8 cellular contexts compared by ENCODE assay signal in genomic region chr1:217630711-217631591, GRCh38. TPM values are rescaled to one million over a fixed set of nuclear protein-coding genes. Genes with fewer than 3 reads are reported as not detected.
DNase-seq lines count a peak whose midpoint lies in the region; ATAC-seq and TF ChIP-seq lines count a peak whose summit lies in the region.

Gene GPATCH2, minus strand, starts transcription at chr1:217631090. Its CDS starts 119 bp downstream, at chr1:217630971.
Gene SPATA17, plus strand, starts transcription at chr1:217631344. Its CDS starts 35 bp downstream, at chr1:217631379.

- H3K27me3 Mint-ChIP-seq in WTC11 (ENCODE audit: low read depth): no peaks in the 10 kb centered on the region

- TF ChIP-seq CTCF in AG09309 (IDR thresholded peaks at IDR 0.05; ENCODE audit: control insufficient read depth, insufficient read depth, low read depth, low read length, missing control alignments): peak; percentile 36
- TF ChIP-seq CTCF in WTC11 (IDR thresholded peaks at IDR 0.05): no peak
- TF ChIP-seq CTCF in cardiac fibroblast (IDR thresholded peaks at IDR 0.05; ENCODE audit: low read depth, low read length): peak; percentile 34

- no peaks in the 10 kb centered on the region for H3K36me3 Mint-ChIP-seq in WTC11

- ATAC-seq in GM18907 (IDR thresholded peaks at IDR 0.05; ENCODE audit: unreplicated experiment) (peak; percentile 98), HG03139 (IDR thresholded peaks at IDR 0.05; ENCODE audit: unreplicated experiment) (peak; percentile 96), WTC11 (peak; percentile 95)

- H3K27ac Mint-ChIP-seq in WTC11: peak within 1 kb of the TSS; percentile 100

- H3K4me1 Mint-ChIP-seq in WTC11: peaks cover 9% of the 10 kb centered on the region

- CTCF ChIA-PET in WTC11 (lab: Charles Lee): interaction anchor here (0.6 to 0.9 kb wide), 3 partner anchors 9 to 219 kb away, joined by 3 to 7 read pairs (median 4); no protein-coding TSS in a partner anchor

- H3K4me3 ChIP-seq in AG09309 (ENCODE audit: control insufficient read depth, low read depth, low read length) (peak within 1 kb of the TSS; percentile 96), cardiac fibroblast (replicated peaks in 1 of 2; ENCODE audit: low read depth in 2 of 2, low read length in 2 of 2) (peak within 1 kb of the TSS; percentile 78 to 84)

- H3K9me3 Mint-ChIP-seq in WTC11: no peaks in the 10 kb centered on the region

- POLR2A ChIA-PET in WTC11 (lab: Charles Lee): interaction anchor here (0.6 kb wide), 2 partner anchors 71 to 96 kb away, joined by 3 read pairs; no protein-coding TSS in a partner anchor

- peak within 1 kb of the TSS; percentile 94 for H3K4me3 Mint-ChIP-seq in WTC11

- DNase-seq in AG09309 (ENCODE audit: low read depth): peak; percentile 73
- DNase-seq in NCI-H2196 treated with DMSO at 0.1 percent for 48 hours (lab: John Stamatoyannopoulos, UW; ENCODE audit: unreplicated experiment): peak; percentile 83
- DNase-seq in WTC11 (ENCODE audit: low spot score): peak; percentile 70
- DNase-seq in cardiac fibroblast (ENCODE audit: low read depth in 2 of 2): peak; percentile 94 to 95
- peak; percentile 92 for DNase-seq in iris pigment epithelial cell (ENCODE audit: low read depth)
- peak; percentile 55 to 58 for DNase-seq in stimulated activated CD4-positive, alpha-beta T cell treated with anti-CD3 and anti-CD28 coated beads, Interleukin-12 subunit alpha, Interleukin-12 subunit beta, amount 100 ng/mL, for 24 hours (ENCODE audit: low read depth in 2 of 2)

TF ChIP-seq in WTC11, 78 proteins besides CTCF, POLR2A, EP300 and RAD21:
- 0 out of 2 replicates have a peak, but pooled peaks have one; percentile 37 for TF ChIP-seq SP1 (CRISPR knock-in tag; conservative IDR thresholded peaks at IDR 0.05)
- TF ChIP-seq KAT7 (CRISPR knock-in tag; IDR thresholded peaks at IDR 0.05; ENCODE audit: borderline replicate concordance): 0 out of 2 replicates have a peak, but pooled peaks have one; percentile 47
- TF ChIP-seq ATF1 (CRISPR knock-in tag; IDR thresholded peaks at IDR 0.05): no peak
- TF ChIP-seq FOXK1 (CRISPR knock-in tag; IDR thresholded peaks at IDR 0.05): 0 out of 2 replicates have a peak, but pooled peaks have one; percentile 13
- TF ChIP-seq SMAD3 (CRISPR knock-in tag; IDR thresholded peaks at IDR 0.05; ENCODE audit: borderline replicate concordance): peak; percentile 70; the same call in 1 of the 2 replicates
- TF ChIP-seq NFYB (CRISPR knock-in tag; conservative IDR thresholded peaks at IDR 0.05; ENCODE audit: low read depth): no peak
- 0 out of 2 replicates have a peak, but pooled peaks have one; percentile 52 for TF ChIP-seq ZNF138 (CRISPR knock-in tag; conservative IDR thresholded peaks at IDR 0.05)
- TF ChIP-seq MLX (CRISPR knock-in tag; IDR thresholded peaks at IDR 0.05): no peak
- TF ChIP-seq STAT6 (CRISPR knock-in tag; conservative IDR thresholded peaks at IDR 0.05; ENCODE audit: low read depth): 0 out of 2 replicates have a peak, but pooled peaks have one; percentile 44
- 0 out of 2 replicates have a peak, but pooled peaks have one; percentile 66 for TF ChIP-seq GTF2I (CRISPR knock-in tag; conservative IDR thresholded peaks at IDR 0.05)
- no peak for TF ChIP-seq TP53 (CRISPR knock-in tag; IDR thresholded peaks at IDR 0.05)

RNA-seq across cellular contexts. Expression of gene GPATCH2, which starts in this region (rescaled TPM):
- total RNA-seq in WTC11 (2021): 10.1 to 11.5 TPM (median 10.8 TPM) in 3 replicates

RNA-seq across cellular contexts. Expression of gene SPATA17, which starts in this region (rescaled TPM):
- 0.34 to 1.3 TPM (median 0.46 TPM) in 3 replicates for total RNA-seq in WTC11 (2021)

Comparison
In these comparisons a context has a peak if more than half of its experiments do, and no peak if none do; other contexts are left out.
1. Peak in every context shown above with its lines: DNase-seq, ATAC-seq and H3K4me3 ChIP-seq.